ENCODE assay signal across 1 cellular context in the genomic region with DNA sequence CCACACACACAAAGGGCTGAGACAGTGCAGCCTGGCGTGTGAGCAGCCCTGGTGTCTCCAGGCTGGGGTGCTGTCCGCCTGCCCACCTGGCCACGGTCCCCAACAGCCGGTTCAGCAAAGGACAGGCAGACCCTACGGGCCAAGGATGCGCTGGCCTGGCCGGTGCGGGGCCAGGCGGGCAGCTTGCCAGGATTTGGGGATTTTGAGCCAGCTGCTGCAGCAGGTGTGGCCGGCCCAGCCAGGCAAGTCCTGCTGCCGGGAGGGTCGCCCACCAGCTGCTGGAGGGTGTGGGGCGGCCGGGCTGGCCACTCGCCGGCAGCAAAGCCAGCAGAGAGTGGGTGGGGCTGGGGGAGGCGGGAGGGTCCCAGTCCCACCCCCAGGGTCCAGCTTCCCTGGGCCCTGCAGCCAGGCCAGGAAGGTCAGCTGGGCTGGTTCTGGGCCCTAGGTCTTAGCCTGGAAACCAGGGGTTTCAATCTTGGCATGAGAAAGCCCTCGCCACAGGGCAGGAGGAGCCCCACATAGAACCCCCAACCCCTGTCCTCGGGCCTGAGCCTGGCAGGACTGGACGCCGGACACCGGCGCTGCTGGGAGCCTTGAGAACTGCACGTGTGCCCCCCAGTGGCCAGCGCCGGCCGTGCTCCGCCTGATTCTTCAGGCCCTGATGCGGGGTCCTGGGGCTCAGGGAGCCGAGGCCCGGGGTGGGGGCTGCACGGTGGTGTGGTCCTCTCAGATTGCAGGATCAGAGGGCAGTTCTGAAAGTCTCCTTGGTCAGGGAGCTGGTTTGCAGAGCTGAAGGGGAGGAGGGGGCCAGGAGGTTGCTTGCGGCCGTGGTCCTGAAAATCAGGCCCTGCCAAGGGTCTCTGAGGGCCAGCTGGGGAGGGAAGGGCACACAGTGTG.
TF ChIP-seq lines count a peak whose summit lies in the region.

No MANE protein-coding gene starts in this region.

TF ChIP-seq in HCT116, 20 proteins besides CTCF, POLR2A, EP300 and RAD21 (continued from another document):
- TF ChIP-seq YY1 (IDR thresholded peaks at IDR 0.05; ENCODE audit: extremely low read depth, insufficient replicate concordance, low read depth, low read length), result no peak
- TF ChIP-seq SIN3A (IDR thresholded peaks at IDR 0.05; ENCODE audit: low read depth), result no peak
- TF ChIP-seq, protein P1, sequence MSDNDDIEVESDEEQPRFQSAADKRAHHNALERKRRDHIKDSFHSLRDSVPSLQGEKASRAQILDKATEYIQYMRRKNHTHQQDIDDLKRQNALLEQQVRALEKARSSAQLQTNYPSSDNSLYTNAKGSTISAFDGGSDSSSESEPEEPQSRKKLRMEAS (IDR thresholded peaks at IDR 0.05), result no peak
- no peak for TF ChIP-seq ELF1 (IDR thresholded peaks at IDR 0.05; ENCODE audit: borderline replicate concordance, low read depth)
- no peak for TF ChIP-seq CBX3 (IDR thresholded peaks at IDR 0.05; ENCODE audit: low read depth)
- TF ChIP-seq, protein P2, sequence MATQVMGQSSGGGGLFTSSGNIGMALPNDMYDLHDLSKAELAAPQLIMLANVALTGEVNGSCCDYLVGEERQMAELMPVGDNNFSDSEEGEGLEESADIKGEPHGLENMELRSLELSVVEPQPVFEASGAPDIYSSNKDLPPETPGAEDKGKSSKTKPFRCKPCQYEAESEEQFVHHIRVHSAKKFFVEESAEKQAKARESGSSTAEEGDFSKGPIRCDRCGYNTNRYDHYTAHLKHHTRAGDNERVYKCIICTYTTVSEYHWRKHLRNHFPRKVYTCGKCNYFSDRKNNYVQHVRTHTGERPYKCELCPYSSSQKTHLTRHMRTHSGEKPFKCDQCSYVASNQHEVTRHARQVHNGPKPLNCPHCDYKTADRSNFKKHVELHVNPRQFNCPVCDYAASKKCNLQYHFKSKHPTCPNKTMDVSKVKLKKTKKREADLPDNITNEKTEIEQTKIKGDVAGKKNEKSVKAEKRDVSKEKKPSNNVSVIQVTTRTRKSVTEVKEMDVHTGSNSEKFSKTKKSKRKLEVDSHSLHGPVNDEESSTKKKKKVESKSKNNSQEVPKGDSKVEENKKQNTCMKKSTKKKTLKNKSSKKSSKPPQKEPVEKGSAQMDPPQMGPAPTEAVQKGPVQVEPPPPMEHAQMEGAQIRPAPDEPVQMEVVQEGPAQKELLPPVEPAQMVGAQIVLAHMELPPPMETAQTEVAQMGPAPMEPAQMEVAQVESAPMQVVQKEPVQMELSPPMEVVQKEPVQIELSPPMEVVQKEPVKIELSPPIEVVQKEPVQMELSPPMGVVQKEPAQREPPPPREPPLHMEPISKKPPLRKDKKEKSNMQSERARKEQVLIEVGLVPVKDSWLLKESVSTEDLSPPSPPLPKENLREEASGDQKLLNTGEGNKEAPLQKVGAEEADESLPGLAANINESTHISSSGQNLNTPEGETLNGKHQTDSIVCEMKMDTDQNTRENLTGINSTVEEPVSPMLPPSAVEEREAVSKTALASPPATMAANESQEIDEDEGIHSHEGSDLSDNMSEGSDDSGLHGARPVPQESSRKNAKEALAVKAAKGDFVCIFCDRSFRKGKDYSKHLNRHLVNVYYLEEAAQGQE (IDR thresholded peaks at IDR 0.05; ENCODE audit: low read depth), result no peak
- TF ChIP-seq, protein P3, sequence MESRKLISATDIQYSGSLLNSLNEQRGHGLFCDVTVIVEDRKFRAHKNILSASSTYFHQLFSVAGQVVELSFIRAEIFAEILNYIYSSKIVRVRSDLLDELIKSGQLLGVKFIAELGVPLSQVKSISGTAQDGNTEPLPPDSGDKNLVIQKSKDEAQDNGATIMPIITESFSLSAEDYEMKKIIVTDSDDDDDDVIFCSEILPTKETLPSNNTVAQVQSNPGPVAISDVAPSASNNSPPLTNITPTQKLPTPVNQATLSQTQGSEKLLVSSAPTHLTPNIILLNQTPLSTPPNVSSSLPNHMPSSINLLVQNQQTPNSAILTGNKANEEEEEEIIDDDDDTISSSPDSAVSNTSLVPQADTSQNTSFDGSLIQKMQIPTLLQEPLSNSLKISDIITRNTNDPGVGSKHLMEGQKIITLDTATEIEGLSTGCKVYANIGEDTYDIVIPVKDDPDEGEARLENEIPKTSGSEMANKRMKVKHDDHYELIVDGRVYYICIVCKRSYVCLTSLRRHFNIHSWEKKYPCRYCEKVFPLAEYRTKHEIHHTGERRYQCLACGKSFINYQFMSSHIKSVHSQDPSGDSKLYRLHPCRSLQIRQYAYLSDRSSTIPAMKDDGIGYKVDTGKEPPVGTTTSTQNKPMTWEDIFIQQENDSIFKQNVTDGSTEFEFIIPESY (IDR thresholded peaks at IDR 0.05; ENCODE audit: extremely low read depth, insufficient replicate concordance, low read length), result no peak
- no peak for TF ChIP-seq POLR2AphosphoS5 (IDR thresholded peaks at IDR 0.05; ENCODE audit: low read depth, low read length)
